1 cellular context compared by ENCODE assay signal in the genomic region with DNA sequence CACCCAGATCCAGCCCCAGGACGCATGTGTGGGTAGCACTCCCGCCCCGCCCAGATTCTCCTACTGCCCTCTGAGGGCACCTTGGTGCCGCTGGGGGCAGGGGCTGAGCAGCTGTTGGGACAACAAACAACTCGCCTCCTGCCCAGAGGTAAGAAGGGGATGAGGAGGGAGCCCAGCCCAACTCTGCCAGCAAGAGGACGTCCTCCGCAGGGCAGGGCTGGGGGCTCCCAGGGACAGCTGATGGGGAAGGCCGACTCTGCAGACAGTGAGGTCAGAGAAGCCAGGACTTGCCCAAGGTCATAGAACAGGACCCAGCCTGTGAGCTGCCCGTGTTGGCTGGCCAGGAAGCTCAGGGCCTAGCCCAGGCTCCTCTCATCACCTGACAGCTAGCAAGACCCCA.
TF ChIP-seq lines count a peak whose summit lies in the region.

No MANE protein-coding gene starts in this region.

TF ChIP-seq in HEK293T, 16 proteins besides CTCF, POLR2A, EP300 and RAD21 (continued from another document):
- TF ChIP-seq LEF1 (IDR thresholded peaks at IDR 0.05; ENCODE audit: borderline replicate concordance) = no peak
- TF ChIP-seq HDGF (IDR thresholded peaks at IDR 0.05; ENCODE audit: borderline replicate concordance) = no peak
- no peak for TF ChIP-seq L3MBTL2 (conservative IDR thresholded peaks at IDR 0.05)
- no peak for TF ChIP-seq NFRKB (IDR thresholded peaks at IDR 0.05)
- no peak for TF ChIP-seq ZNF384 (IDR thresholded peaks at IDR 0.05)
